Comparison of ENCODE assay signal across 15 cellular contexts in genomic region chr2:182876653-182877052, GRCh38. TPM values are rescaled to one million over a fixed set of nuclear protein-coding genes. Genes with fewer than 3 reads are reported as not detected.
DNase-seq lines count a peak whose midpoint lies in the region; ATAC-seq, FAIRE-seq and TF ChIP-seq lines count a peak whose summit lies in the region.
"Not testable (repeated sequence)": the region's sequence is repeated elsewhere in the genome, so short reads cannot be mapped to it uniquely, and the experiment has no call there.
"Had no signal": no experiment of that assay in that cellular context is flagged by ENCODE, and none has a peak within 500 bp of the region (broad histone marks: within the 10 kb centered on the region; RNA-seq: fewer than 3 reads in every experiment).

No MANE protein-coding gene starts in this region.

- WGBS in A549 (ENCODE audit: missing lambda C conversion rate): 9% methylated on average over 1 of the region's 1 CpG
- WGBS in GM12878 (ENCODE audit: insufficient coverage, insufficient replicate concordance, low lambda C conversion rate, missing lambda C conversion rate): 4% methylated on average over 1 of the region's 1 CpG
- 0% methylated on average over 1 of the region's 1 CpG for WGBS in K562 (ENCODE audit: insufficient coverage, low coverage, missing lambda C conversion rate)
- WGBS in HepG2 (ENCODE audit: low lambda C conversion rate): 35% methylated on average over 1 of the region's 1 CpG
- 50% methylated on average over 1 of the region's 1 CpG for WGBS in liver

- H3K27me3 ChIP-seq in GM12878 (replicated peaks in 1 of 2; ENCODE audit: control insufficient read depth in 2 of 2, insufficient read depth in 2 of 2, low read length in 1 of 2); K562 (ENCODE audit: control insufficient read depth in 2 of 2, insufficient read depth in 2 of 2, low read length in 2 of 2); HepG2 (ENCODE audit: control insufficient read depth in 1 of 2, insufficient read depth in 2 of 2, low read length in 2 of 2); liver (ENCODE audit: control insufficient read depth in 4 of 4, insufficient read depth in 4 of 4, low read length in 3 of 4): not testable (repeated sequence)

- H4K20me1 ChIP-seq in GM12878 (ENCODE audit: control insufficient read depth, insufficient read depth); K562 (replicated peaks; ENCODE audit: control insufficient read depth, insufficient read depth, low read length); HepG2 (ENCODE audit: insufficient read depth, low read length): not testable (repeated sequence)

- TF ChIP-seq CTCF in A549 (IDR thresholded peaks at IDR 0.05); GM12878 (IDR thresholded peaks at IDR 0.05 in 2 of 3, conservative IDR thresholded peaks at IDR 0.05 in 1 of 3; ENCODE audit: control insufficient read depth in 2 of 3, extremely low read depth in 1 of 3, insufficient read depth in 1 of 3, low read depth in 3 of 3, low read length in 3 of 3); K562 (IDR thresholded peaks at IDR 0.05 in 2 of 3, conservative IDR thresholded peaks at IDR 0.05 in 1 of 3; ENCODE audit: insufficient read depth in 2 of 3, low read depth in 1 of 3, low read length in 3 of 3); HepG2 (CRISPR knock-in tag; IDR thresholded peaks at IDR 0.05); liver (IDR thresholded peaks at IDR 0.05; ENCODE audit: low read depth, low read length, missing input control): not testable (repeated sequence)

- intact Hi-C loops in GM12878 (cut with micrococcal nuclease; ENCODE audit: unreplicated experiment); K562 (cut with micrococcal nuclease); HepG2 (cut with micrococcal nuclease; ENCODE audit: unreplicated experiment): not testable (repeated sequence)

- RAD21 ChIA-PET in GM12878 (lab: Charles Lee; ENCODE audit: unreplicated experiment): not testable (repeated sequence)

- H3K4me2 ChIP-seq in A549; GM12878 (ENCODE audit: control insufficient read depth, insufficient read depth); K562 (ENCODE audit: insufficient read depth, low read length); HepG2 (ENCODE audit: low read depth, low read length): not testable (repeated sequence)

- H3K9ac ChIP-seq in GM12878 (ENCODE audit: control insufficient read depth, insufficient read depth, low read length); K562 (ENCODE audit: insufficient read depth in 1 of 2, low read depth in 2 of 2, low read length in 2 of 2); HepG2 (ENCODE audit: insufficient read depth, low read depth, low read length); liver (ENCODE audit: low read depth in 1 of 2, low read length in 2 of 2): not testable (repeated sequence)

- not testable (repeated sequence) for H3K27ac ChIP-seq in A549; GM12878 (ENCODE audit: control insufficient read depth, insufficient read depth); K562 (ENCODE audit: extremely low read depth, low read depth, low read length); HepG2 (ENCODE audit: extremely low read length, insufficient read depth, low read length); liver (ENCODE audit: low read depth in 1 of 2, low read length in 2 of 2)

- not testable (repeated sequence) for H2AFZ ChIP-seq in GM12878 (ENCODE audit: control insufficient read depth, low read depth, low read length); K562 (ENCODE audit: low read depth, low read length); HepG2 (ENCODE audit: low read length)

- not testable (repeated sequence) for ATAC-seq in A549, GM12878, K562, HepG2
- peak; percentile 51 for ATAC-seq in left lobe of liver

- not testable (repeated sequence) for BruUV-seq in GM12878 (replicated peaks; lab: Mats Ljungman, UMichigan); K562 (replicated peaks; lab: Mats Ljungman, UMichigan); HepG2 (replicated peaks; lab: Mats Ljungman, UMichigan)

- H3K79me2 ChIP-seq in GM12878 (ENCODE audit: control insufficient read depth, insufficient read depth, low read length); K562 (ENCODE audit: control insufficient read depth, insufficient read depth, low read length); HepG2 (ENCODE audit: insufficient read depth, low read length): not testable (repeated sequence)

- FAIRE-seq in A549 (lab: Jason Lieb, UNC); K562 (lab: Jason Lieb, UNC); HepG2 (lab: Jason Lieb, UNC): not testable (repeated sequence)
- FAIRE-seq in GM12878 (lab: Jason Lieb, UNC): peak; percentile 23

- H3K4me1 ChIP-seq in A549; GM12878 (ENCODE audit: control insufficient read depth, insufficient read depth, low read length); K562 (replicated peaks in 1 of 2; ENCODE audit: control insufficient read depth in 2 of 2, insufficient read depth in 2 of 2, low read length in 2 of 2); HepG2 (ENCODE audit: insufficient read depth, low read length); liver (ENCODE audit: control insufficient read depth in 4 of 4, insufficient read depth in 4 of 4, low read length in 3 of 4): not testable (repeated sequence)

- POLR2A ChIA-PET in A549 (lab: Yijun Ruan, JAX); GM12878 (lab: Charles Lee); HepG2 (lab: Yijun Ruan, JAX): not testable (repeated sequence)
- POLR2A ChIA-PET in K562 (lab: Yijun Ruan, JAX): interaction anchor here (0.9 kb wide), 2 partner anchors 31 to 149 kb away, joined by 3 read pairs; no protein-coding TSS in a partner anchor

- H3K9me3 ChIP-seq in A549; GM12878 (replicated peaks; ENCODE audit: control insufficient read depth, insufficient read depth, low read length); K562 (replicated peaks; ENCODE audit: control insufficient read depth, insufficient read depth, low read depth, low read length); HepG2 (ENCODE audit: low read length); liver (ENCODE audit: control insufficient read depth in 4 of 4, low read length in 3 of 4): not testable (repeated sequence)

- not testable (repeated sequence) for H3K9me1 ChIP-seq in K562 (ENCODE audit: control insufficient read depth, insufficient read depth, low read length)

- not testable (repeated sequence) for DNase-seq in A549 (ENCODE audit: low read depth in 1 of 2, low spot score in 1 of 2); GM12878 (ENCODE audit: low read depth, low spot score); K562 (ENCODE audit: extremely low read depth in 1 of 4, low spot score in 3 of 4); left lobe of liver (ENCODE audit: low spot score); HepG2 (ENCODE audit: low spot score)

- not testable (repeated sequence) for TF ChIP-seq POLR2A in A549 (IDR thresholded peaks at IDR 0.05; ENCODE audit: low read length); GM12878 (IDR thresholded peaks at IDR 0.05; ENCODE audit: low read depth, low read length); K562 (conservative IDR thresholded peaks at IDR 0.05); HepG2 (IDR thresholded peaks at IDR 0.05; ENCODE audit: insufficient read depth in 1 of 2, low read depth in 2 of 2, low read length in 2 of 2)

- not testable (repeated sequence) for TF ChIP-seq EP300 in A549 (IDR thresholded peaks at IDR 0.05); GM12878 (IDR thresholded peaks at IDR 0.05; ENCODE audit: borderline replicate concordance in 1 of 2, control insufficient read depth in 1 of 2, low read depth in 2 of 2, low read length in 2 of 2); K562 (IDR thresholded peaks at IDR 0.05; ENCODE audit: low read length); HepG2 (IDR thresholded peaks at IDR 0.05; ENCODE audit: low read depth in 2 of 2, low read length in 2 of 2); HepG2 (CRISPR knock-in tag; IDR thresholded peaks at IDR 0.05; ENCODE audit: borderline replicate concordance)

- SMC1A ChIA-PET in GM12878 (lab: Charles Lee; ENCODE audit: uncharacterized antibody, unreplicated experiment): interaction anchor here (1.3 kb wide), 1 partner anchor 9 kb away, joined by 3 read pairs; no protein-coding TSS in a partner anchor

- not testable (repeated sequence) for H3K36me3 ChIP-seq in GM12878 (ENCODE audit: control insufficient read depth in 2 of 2, insufficient read depth in 2 of 2, low read length in 1 of 2); K562 (ENCODE audit: control insufficient read depth, insufficient read depth, low read length); HepG2 (replicated peaks in 1 of 2; ENCODE audit: control insufficient read depth in 1 of 2, insufficient read depth in 2 of 2, low read length in 2 of 2); liver (ENCODE audit: control insufficient read depth in 4 of 4, insufficient read depth in 3 of 4, low read depth in 1 of 4, low read length in 3 of 4)

- H3K4me3 ChIP-seq in A549; GM12878; K562; HepG2 (replicated peaks in 1 of 3; ENCODE audit: insufficient read depth in 1 of 3, low read depth in 2 of 3, low read length in 3 of 3); liver (ENCODE audit: low read depth in 1 of 3, low read length in 3 of 3): not testable (repeated sequence)

- TF ChIP-seq RAD21 in A549 (conservative IDR thresholded peaks at IDR 0.05 in 1 of 2, IDR thresholded peaks at IDR 0.05 in 1 of 2); GM12878 (IDR thresholded peaks at IDR 0.05; ENCODE audit: insufficient read depth, low read depth, low read length); K562 (CRISPR knock-in tag; conservative IDR thresholded peaks at IDR 0.05 in 1 of 2, IDR thresholded peaks at IDR 0.05 in 1 of 2); HepG2 (CRISPR knock-in tag; IDR thresholded peaks at IDR 0.05); liver (IDR thresholded peaks at IDR 0.05): not testable (repeated sequence)

- in situ Hi-C loops in GM12878 (cut with MboI); K562 (cut with MboI); HepG2 (cut with HindIII; ENCODE audit: extremely low pct_ligation_motif_present, low pct_unique_long_range_greater_than_20kb): not testable (repeated sequence)

- CTCF ChIA-PET in A549 (lab: Yijun Ruan, JAX); GM12878 (lab: Yijun Ruan, JAX); K562 (lab: Yijun Ruan, JAX; ENCODE audit: low intra/inter-chr PET ratio); HepG2 (lab: Yijun Ruan, JAX; ENCODE audit: low intra/inter-chr PET ratio, low total read pairs): not testable (repeated sequence)

RNA-seq across cellular contexts. Expression of gene FRZB, which starts 10.2 kb away (rescaled TPM):
- 0.04 and 0.06 TPM in 2 replicates for polyA plus RNA-seq in A549 (2011; rRNA removed)
- polyA plus RNA-seq in A549 (2012; cell fraction: cytosol; rRNA removed): 0.01 TPM in 2 replicates
- polyA plus RNA-seq in A549 (2012; cell fraction: nucleus; rRNA removed): 0.05 and 0.06 TPM in 2 replicates
- 0.03 to 0.04 TPM in 2 of 3 replicates, not detected in the other for polyA plus RNA-seq in A549 (2017; fragmentation: RNase III; extraction: RNeasy Plus Mini Kit Qiagen cat#74134 plus additional on column Dnase treatment)
- not detected in 2 replicates for polyA minus RNA-seq in A549 (2011; rRNA and poly(A)+ RNA removed)
- total RNA-seq in GM12878 (2013; cell fraction: nucleolus; rRNA removed): not detected in 2 replicates
- not detected in 2 replicates for total RNA-seq in GM12878 (2014; rRNA removed)
- not detected in 2 replicates for total RNA-seq in GM12878 (2014; rRNA removed; fragmentation: Illumina TruSeq; extraction: Trizol)
- not detected in 2 replicates for total RNA-seq in GM12878 (2021)
- polyA plus RNA-seq in GM12878 (2011; ENCODE audit: low read depth): not detected
- polyA plus RNA-seq in GM12878 (2011; rRNA removed): not detected in 2 replicates
- not detected in 2 replicates for polyA plus RNA-seq in GM12878 (2011; cell fraction: cytosol; rRNA removed)
- not detected in 2 replicates for polyA plus RNA-seq in GM12878 (2011; cell fraction: nucleus; rRNA removed)
- polyA plus RNA-seq in GM12878 (2012): not detected in 2 replicates
- not detected in 2 replicates for polyA plus RNA-seq in GM12878 (2014; fragmentation: Illumina TruSeq; extraction: Trizol)
- polyA plus RNA-seq in GM12878 (2014; fragmentation: Nextera tagmentation; extraction: Ambion mirVana): not detected
- 0.03 TPM in 1 of 2 replicates, not detected in the other for polyA plus RNA-seq in GM12878 (2014; rRNA removed)
- polyA plus RNA-seq in GM12878 (2016; fragmentation: Nextera tagmentation; extraction: Ambion mirVana): not detected
- not detected in 2 replicates for polyA minus RNA-seq in GM12878 (2011; rRNA and poly(A)+ RNA removed)
- not detected in 2 replicates for polyA minus RNA-seq in GM12878 (2011; cell fraction: cytosol; rRNA and poly(A)+ RNA removed)
- not detected in 2 replicates for polyA minus RNA-seq in GM12878 (2011; cell fraction: nucleus; rRNA and poly(A)+ RNA removed)
- total RNA-seq in K562 (2011; cell fraction: chromatin; rRNA removed; ENCODE audit: low replicate concordance): 0.12 and 0.44 TPM in 2 replicates
- total RNA-seq in K562 (2011; cell fraction: nucleolus; rRNA removed): 0.17 and 0.26 TPM in 2 replicates
- 0.15 and 0.38 TPM in 2 replicates for total RNA-seq in K562 (2011; cell fraction: nucleoplasm; rRNA removed)
- not detected in 2 replicates for total RNA-seq in K562 (2014; rRNA removed)
- total RNA-seq in K562 (2014; rRNA removed; fragmentation: Illumina TruSeq; extraction: Trizol): 0.06 TPM in 1 of 2 replicates, not detected in the other
- total RNA-seq in K562 (2015; rRNA removed; fragmentation: Illumina TruSeq; extraction: Trizol): not detected in 2 replicates
- total RNA-seq in K562 (2021): not detected in 2 replicates
- polyA plus RNA-seq in K562 (2011; rRNA removed): 0.01 and 0.11 TPM in 2 replicates
- polyA plus RNA-seq in K562 (2011; cell fraction: cytosol; rRNA removed): 0.01 TPM in 1 of 2 replicates, not detected in the other
- 0.21 and 0.34 TPM in 2 replicates for polyA plus RNA-seq in K562 (2011; cell fraction: nucleus; rRNA removed)
- 0.03 and 0.11 TPM in 2 replicates for polyA plus RNA-seq in K562 (2012)
- polyA plus RNA-seq in K562 (2014; fragmentation: Illumina TruSeq; extraction: Trizol): 0.03 and 0.08 TPM in 2 replicates
- not detected for polyA plus RNA-seq in K562 (2014; fragmentation: Nextera tagmentation; extraction: Ambion mirVana)
- 0.03 and 0.05 TPM in 2 replicates for polyA plus RNA-seq in K562 (2014; rRNA removed)
- 0.06 TPM in 1 of 2 replicates, not detected in the other for polyA minus RNA-seq in K562 (2011; rRNA and poly(A)+ RNA removed)
- polyA minus RNA-seq in K562 (2011; cell fraction: cytosol; rRNA and poly(A)+ RNA removed): not detected in 2 replicates
- 0.13 and 0.22 TPM in 2 replicates for polyA minus RNA-seq in K562 (2011; cell fraction: nucleus; rRNA and poly(A)+ RNA removed)
- 0.28 TPM for total RNA-seq in left lobe of liver
- total RNA-seq in HepG2 (2016; rRNA removed; fragmentation: Illumina TruSeq; extraction: Trizol): 0.04 TPM in 1 of 2 replicates, not detected in the other
- total RNA-seq in HepG2 (2016; cell fraction: cytosol; rRNA removed; fragmentation: Illumina TruSeq; extraction: Trizol; ENCODE audit: low read depth): not detected in 2 replicates
- total RNA-seq in HepG2 (2016; cell fraction: insoluble cytoplasmic fraction; rRNA removed; fragmentation: Illumina TruSeq; extraction: Trizol): 0.04 TPM in 1 of 2 replicates, not detected in the other
- 0.03 TPM in 1 of 2 replicates, not detected in the other for total RNA-seq in HepG2 (2016; cell fraction: membrane; rRNA removed; fragmentation: Illumina TruSeq; extraction: Trizol)
- 0.16 and 0.25 TPM in 2 replicates for total RNA-seq in HepG2 (2016; cell fraction: nucleus; rRNA removed; fragmentation: Illumina TruSeq; extraction: Trizol)
- polyA plus RNA-seq in HepG2 (2011; rRNA removed): 0.86 and 1.2 TPM in 2 replicates
- polyA plus RNA-seq in HepG2 (2011; cell fraction: cytosol; rRNA removed): 0.67 and 0.68 TPM in 2 replicates
- 0.74 and 0.85 TPM in 2 replicates for polyA plus RNA-seq in HepG2 (2011; cell fraction: nucleus; rRNA removed)
- polyA plus RNA-seq in HepG2 (2012): 1.0 and 1.8 TPM in 2 replicates
- 0.03 and 0.09 TPM in 2 replicates for polyA plus RNA-seq in HepG2 (2016; cell fraction: cytosol; fragmentation: Illumina TruSeq; extraction: Trizol; ENCODE audit: low read depth)
- polyA plus RNA-seq in HepG2 (2016; cell fraction: insoluble cytoplasmic fraction; fragmentation: Illumina TruSeq; extraction: Trizol; ENCODE audit: low read depth): 0.07 and 0.08 TPM in 2 replicates
- polyA plus RNA-seq in HepG2 (2016; cell fraction: membrane; fragmentation: Illumina TruSeq; extraction: Trizol; ENCODE audit: low read depth): not detected in 2 replicates
- 0.14 and 0.28 TPM in 2 replicates for polyA plus RNA-seq in HepG2 (2016; cell fraction: nucleus; fragmentation: Illumina TruSeq; extraction: Trizol; ENCODE audit: insufficient read depth, low read depth)
- 1.2 TPM in 1 of 2 replicates, not detected in the other for polyA minus RNA-seq in HepG2 (2011; rRNA and poly(A)+ RNA removed; ENCODE audit: low replicate concordance)
- polyA minus RNA-seq in HepG2 (2011; cell fraction: cytosol; rRNA and poly(A)+ RNA removed): 0.53 and 0.69 TPM in 2 replicates
- polyA minus RNA-seq in HepG2 (2011; cell fraction: nucleus; rRNA and poly(A)+ RNA removed): 1.4 and 1.6 TPM in 2 replicates
- total RNA-seq in liver: under 1 TPM; 0.17 to 0.47 TPM
- 1 to 10 TPM in 1 of 2 donors, under 1 TPM in 1; 0.61 to 1.0 TPM for polyA plus RNA-seq in liver
- total RNA-seq: B cell; Caco-2; CD4-positive, alpha-beta memory T cell; CD4-positive, alpha-beta T cell; CD4-positive, CD25-positive, alpha-beta regulatory T cell; CD8-positive, alpha-beta memory T cell; CD8-positive, alpha-beta T cell; Daoy had no signal
- polyA plus RNA-seq: CD14-positive monocyte; CD4-positive, CD25-positive, alpha-beta regulatory T cell; CD8-positive, alpha-beta memory T cell had no signal
